Comparison of ENCODE assay signal across 8 cellular contexts in the genomic region with DNA sequence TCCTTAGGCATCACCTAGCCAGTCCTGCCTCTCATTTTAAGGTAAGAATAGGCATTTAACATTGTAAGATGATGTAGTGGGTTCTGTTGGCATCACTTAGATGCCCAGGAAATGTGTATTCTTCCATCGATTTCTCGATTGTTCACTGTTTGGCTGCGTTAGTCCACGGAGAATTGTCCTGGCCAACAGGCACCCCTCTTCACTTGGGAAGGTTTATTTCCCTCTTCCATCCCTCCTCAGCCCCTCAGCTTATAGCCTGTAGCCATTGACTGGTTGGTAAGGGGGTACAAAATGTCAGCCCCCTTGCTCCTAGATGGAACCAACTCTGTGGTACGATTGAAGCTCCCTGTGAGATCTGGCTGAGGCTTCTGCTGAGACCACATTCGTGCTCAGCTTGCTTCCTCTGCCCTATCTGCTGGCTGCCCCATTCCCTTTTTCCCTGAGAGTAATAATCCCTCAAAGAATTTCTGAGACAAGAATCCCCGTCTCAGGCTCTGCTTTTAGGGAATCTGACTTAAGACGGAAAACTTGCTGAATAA. TPM values are rescaled to one million over a fixed set of nuclear protein-coding genes. Genes with fewer than 3 reads are reported as not detected.
DNase-seq lines count a peak whose midpoint lies in the region; ATAC-seq and TF ChIP-seq lines count a peak whose summit lies in the region.

No MANE protein-coding gene starts in this region.

- peak overlapping the region; percentile 55 for H3K27ac ChIP-seq in CD8-positive, alpha-beta T cell (ENCODE audit: low read depth, low read length)
- H3K27ac ChIP-seq in iPS-18a (ENCODE audit: low read length), result no peak overlapping the region
- peak overlapping the region in 4 of 5 donors; percentile 73 to 86 (median 77) for H3K27ac ChIP-seq in stomach

- TF ChIP-seq CTCF in CD8-positive, alpha-beta T cell (IDR thresholded peaks at IDR 0.05), result no peak
- TF ChIP-seq CTCF in stomach (IDR thresholded peaks at IDR 0.05), result no peak

- H3K4me1 Mint-ChIP-seq in CD8-positive, alpha-beta T cell (ENCODE audit: low read depth), result peaks cover 44% of the 10 kb centered on the region

- H3K9me3 ChIP-seq in CD8-positive, alpha-beta T cell (ENCODE audit: low read length), result no peaks in the 10 kb centered on the region
- H3K9me3 ChIP-seq in iPS-18a (ENCODE audit: control insufficient read depth, low read depth, low read length) (no peaks in the 10 kb centered on the region), stomach (no peaks in the 10 kb centered on the region)

- no peaks in the 10 kb centered on the region for H3K27me3 ChIP-seq in CD8-positive, alpha-beta T cell (ENCODE audit: insufficient read depth, low read length)
- H3K27me3 ChIP-seq in iPS-18a (ENCODE audit: control insufficient read depth, insufficient read depth, low read length) (no peaks in the 10 kb centered on the region), stomach (no peaks in the 10 kb centered on the region)

- WGBS in stomach, 5 donors, result 25 to 40% (median 36%) methylated on average over 8 of the region's 8 CpGs

- TF ChIP-seq EP300 in stomach (IDR thresholded peaks at IDR 0.05), result no peak

- peak; percentile 2 for ATAC-seq in CD8-positive, alpha-beta T cell
- ATAC-seq in HG02759 (IDR thresholded peaks at IDR 0.05; ENCODE audit: unreplicated experiment), result peak; percentile 4
- no peak for ATAC-seq in activated naive CD4-positive, alpha-beta T cell treated with anti-CD3 and anti-CD28 coated beads, Interleukin-2, amount 50 U/mL, for 72 hours

- CTCF ChIA-PET in CD8-positive, alpha-beta T cell (lab: Charles Lee), result interaction anchor here (0.8 to 1.4 kb wide), 4 partner anchors 11 to 73 kb away, joined by 3 to 5 read pairs (median 4); partner anchors contain the start of genes PJVK, PLEKHA3 and PRKRA

- H3K4me1 ChIP-seq in CD8-positive, alpha-beta T cell (ENCODE audit: insufficient read depth, low read length), result peaks cover 10% of the 10 kb centered on the region
- H3K4me1 ChIP-seq in iPS-18a (ENCODE audit: control insufficient read depth, low read depth, low read length) (no peaks in the 10 kb centered on the region), stomach (peaks cover 0 to 13% (median 6%) of the 10 kb centered on the region in 4 donors)

- peaks cover under 1% of the 10 kb centered on the region for H3K36me3 ChIP-seq in CD8-positive, alpha-beta T cell (ENCODE audit: insufficient read depth, low read length)
- H3K36me3 ChIP-seq in iPS-18a (ENCODE audit: control insufficient read depth, low read depth, low read length) (no peaks in the 10 kb centered on the region), stomach (peaks cover 0 to 6% (median 4%) of the 10 kb centered on the region in 4 donors)

- peak overlapping the region; percentile 71 for H3K9ac ChIP-seq in iPS-18a (ENCODE audit: low read length)

- intact Hi-C loops in CD8-positive, alpha-beta T cell (cut with DNase I, micrococcal nuclease), result loop anchor here (1.0 to 5.0 kb wide), 7 partner anchors 43 to 1484 kb away; partner anchors contain the start of genes PJVK (in 2 of the 2), PRKRA (in 2 of the 2), CWC22 (in 1 of the 2) and FKBP7 (in 1 of the 2)
- intact Hi-C loops in stomach (cut with DNase I; ENCODE audit: low total_unique reads), result no loop called here

- DNase-seq in CD8-positive, alpha-beta T cell, result no peak
- no peak for DNase-seq in activated naive CD4-positive, alpha-beta T cell treated with anti-CD3 and anti-CD28 coated beads, Interleukin-2, amount 50 U/mL, for 72 hours (ENCODE audit: low spot score in 2 of 2)
- no peak for DNase-seq in stomach
- no peak for DNase-seq in stimulated activated CD4-positive, alpha-beta T cell treated with anti-CD3 and anti-CD28 coated beads, Interleukin-12 subunit alpha, Interleukin-12 subunit beta, amount 100 ng/mL, for 4 hours
- DNase-seq in NCI-H2107 treated with DMSO at 0.1 percent for 48 hours (lab: John Stamatoyannopoulos, UW; ENCODE audit: unreplicated experiment), result no peak
- no peak for DNase-seq in NCI-H1092 (lab: John Stamatoyannopoulos, UW)

- peaks cover 43% of the 10 kb centered on the region for H3K36me3 Mint-ChIP-seq in CD8-positive, alpha-beta T cell
- peaks cover 20 to 40% of the 10 kb centered on the region in 2 donors for H3K36me3 Mint-ChIP-seq in activated naive CD4-positive, alpha-beta T cell treated with anti-CD3 and anti-CD28 coated beads, Interleukin-2, amount 50 U/mL, for 72 hours

- H3K9me3 Mint-ChIP-seq in CD8-positive, alpha-beta T cell, result peaks cover 2% of the 10 kb centered on the region
- peaks cover 5 to 6% of the 10 kb centered on the region in 2 donors for H3K9me3 Mint-ChIP-seq in activated naive CD4-positive, alpha-beta T cell treated with anti-CD3 and anti-CD28 coated beads, Interleukin-2, amount 50 U/mL, for 72 hours

- TF ChIP-seq POLR2A in stomach (IDR thresholded peaks at IDR 0.05), result no peak

- peak overlapping the region; percentile 90 for H3K27ac Mint-ChIP-seq in CD8-positive, alpha-beta T cell
- H3K27ac Mint-ChIP-seq in activated naive CD4-positive, alpha-beta T cell treated with anti-CD3 and anti-CD28 coated beads, Interleukin-2, amount 50 U/mL, for 72 hours, result peak overlapping the region; percentile 94 to 96

- POLR2A ChIA-PET in CD8-positive, alpha-beta T cell (lab: Charles Lee), result interaction anchor here (1.1 kb wide), 1 partner anchor 72 kb away, joined by 3 read pairs; the partner anchor contains the start of genes PJVK and PRKRA

- peak overlapping the region; percentile 94 for H3K4me3 Mint-ChIP-seq in CD8-positive, alpha-beta T cell

- peak overlapping the region; percentile 65 for H3K4me3 ChIP-seq in CD8-positive, alpha-beta T cell (ENCODE audit: low read depth, low read length)
- peak overlapping the region; percentile 68 for H3K4me3 ChIP-seq in iPS-18a (ENCODE audit: low read length)
- H3K4me3 ChIP-seq in stomach, result peak overlapping the region; percentile 52 to 66 (median 54)

- no peaks in the 10 kb centered on the region for H3K27me3 Mint-ChIP-seq in CD8-positive, alpha-beta T cell (ENCODE audit: low read depth)

RNA-seq across cellular contexts. Expression of gene PLEKHA3, which starts 43.4 kb away (rescaled TPM):
- 10 to 100 TPM; 27.6 to 29.3 TPM for total RNA-seq in CD8-positive, alpha-beta T cell
- total RNA-seq in activated naive CD4-positive, alpha-beta T cell treated with anti-CD3 and anti-CD28 coated beads, Interleukin-2, amount 50 U/mL, for 72 hours, result 10 to 100 TPM; 20.4 to 34.1 TPM
- total RNA-seq in stomach, result 10 to 100 TPM in 3 of 5 donors, 1 to 10 TPM in 2; 1.7 to 36.2 (median 11.6) TPM
- 1 to 10 TPM; 1.9 to 3.8 (median 3.5) TPM for polyA plus RNA-seq in stomach

RNA-seq across cellular contexts. Expression of gene FKBP7, which starts 45.3 kb away (rescaled TPM):
- under 1 TPM; 0.69 to 0.79 TPM for total RNA-seq in CD8-positive, alpha-beta T cell
- total RNA-seq in activated naive CD4-positive, alpha-beta T cell treated with anti-CD3 and anti-CD28 coated beads, Interleukin-2, amount 50 U/mL, for 72 hours, result 1 to 10 TPM; 1.6 to 2.8 TPM
- 10 to 100 TPM in 1 of 5 donors, 1 to 10 TPM in 3, under 1 TPM in 1; 0.87 to 31.4 (median 4.9) TPM for total RNA-seq in stomach
- polyA plus RNA-seq in stomach, result 1 to 10 TPM; 4.4 to 6.4 (median 4.4) TPM

Comparison
In these comparisons a context has a peak if more than half of its experiments do, and no peak if none do; other contexts are left out.
1. ATAC-seq: peak in CD8-positive, alpha-beta T cell (single experiment) and HG02759 (single experiment); none in activated naive CD4-positive, alpha-beta T cell treated with anti-CD3 and anti-CD28 coated beads, Interleukin-2, amount 50 U/mL, for 72 hours (0 of 2).
2. Peak in every context shown above with its lines, with median percentiles within 50 percentile points of each other: H3K4me3 ChIP-seq.